ENCODE assay signal across 13 cellular contexts in the genomic region with DNA sequence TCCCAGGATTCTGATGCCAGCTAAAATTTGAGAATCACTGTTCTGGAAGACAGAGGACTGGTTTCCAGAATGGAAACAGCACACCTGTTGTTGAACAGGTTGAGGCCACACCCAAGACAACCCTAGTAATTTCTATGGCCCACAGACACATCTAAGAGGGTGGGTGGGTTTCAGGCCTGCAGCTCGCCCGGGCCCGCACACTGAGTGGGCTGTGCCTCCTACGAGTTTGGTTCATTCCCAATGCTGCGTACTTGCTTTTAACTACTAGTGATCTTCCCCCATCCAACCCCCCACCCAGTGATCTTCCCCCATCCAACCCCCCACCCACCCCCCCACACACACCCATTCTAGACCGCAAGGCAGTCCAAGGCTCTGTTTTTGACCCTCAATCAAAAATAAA. TPM values are rescaled to one million over a fixed set of nuclear protein-coding genes. Genes with fewer than 3 reads are reported as not detected.
DNase-seq lines count a peak whose midpoint lies in the region; ATAC-seq, FAIRE-seq and TF ChIP-seq lines count a peak whose summit lies in the region.
"Had no signal": no experiment of that assay in that cellular context is flagged by ENCODE, and none has a peak within 500 bp of the region (broad histone marks: within the 10 kb centered on the region; RNA-seq: fewer than 3 reads in every experiment).

No MANE protein-coding gene starts in this region.

- H3K27ac Mint-ChIP-seq in activated naive CD4-positive, alpha-beta T cell treated with anti-CD3 and anti-CD28 coated beads, Interleukin-2, amount 50 U/mL, for 24 hours, result no peak overlapping the region
- peak overlapping the region; percentile 94 to 100 (median 99) for H3K27ac Mint-ChIP-seq in naive thymus-derived CD8-positive, alpha-beta T cell
- peak overlapping the region; percentile 95 for H3K27ac Mint-ChIP-seq in type B pancreatic cell

- no peak overlapping the region for H3K27ac ChIP-seq in K562 (ENCODE audit: extremely low read depth, low read depth, low read length)

- no peaks in the 10 kb centered on the region for H3K27me3 Mint-ChIP-seq in activated naive CD4-positive, alpha-beta T cell treated with anti-CD3 and anti-CD28 coated beads, Interleukin-2, amount 50 U/mL, for 24 hours
- no peaks in the 10 kb centered on the region for H3K27me3 Mint-ChIP-seq in naive thymus-derived CD8-positive, alpha-beta T cell
- no peaks in the 10 kb centered on the region for H3K27me3 Mint-ChIP-seq in type B pancreatic cell

- intact Hi-C loops in K562 (cut with micrococcal nuclease), result no loop called here

- H3K4me1 ChIP-seq in K562 (replicated peaks in 1 of 2; ENCODE audit: control insufficient read depth in 2 of 2, insufficient read depth in 2 of 2, low read length in 2 of 2), result peaks cover 15 to 17% of the 10 kb centered on the region in 2 experiments; a peak in 4 of 5 replicates

- H3K79me2 ChIP-seq in K562 (ENCODE audit: control insufficient read depth, insufficient read depth, low read length), result peaks cover 24% of the 10 kb centered on the region

- FAIRE-seq in K562 (lab: Jason Lieb, UNC), result no peak
- FAIRE-seq: H54 had no signal

- TF ChIP-seq RAD21 in K562 (CRISPR knock-in tag; conservative IDR thresholded peaks at IDR 0.05 in 1 of 2, IDR thresholded peaks at IDR 0.05 in 1 of 2), result no peak

- in situ Hi-C loops in K562 (cut with MboI), result no loop called here

- no peak overlapping the region for H3K4me2 ChIP-seq in K562 (ENCODE audit: insufficient read depth, low read length)

- no peak for DNase-seq in activated naive CD4-positive, alpha-beta T cell treated with Interleukin-2 at 50 U/mL for 16 hours
- DNase-seq in K562 (ENCODE audit: extremely low read depth in 1 of 4, low spot score in 3 of 4), result no peak
- DNase-seq in naive thymus-derived CD8-positive, alpha-beta T cell, result no peak
- DNase-seq in type B pancreatic cell (ENCODE audit: extremely low spot score, unreplicated experiment), result no peak
- no peak for DNase-seq in EL
- no peak for DNase-seq in GM20000 (ENCODE audit: low spot score)
- DNase-seq: cerebellar nuclear complex; NCI-H524 treated with DMSO at 0.1 percent for 48 hours; stimulated activated CD4-positive, alpha-beta T cell treated with anti-CD3 and anti-CD28 coated beads, Interleukin-2, amount 100 ng/mL, for 24 hours had no signal

- ATAC-seq in K562 (no peak), GM19324 (IDR thresholded peaks at IDR 0.05; ENCODE audit: low FRiP score, unreplicated experiment) (no peak)
- ATAC-seq in naive thymus-derived CD8-positive, alpha-beta T cell, result no peak

- WGBS in K562 (ENCODE audit: insufficient coverage, low coverage, missing lambda C conversion rate), result 93% methylated on average over 5 of the region's 6 CpGs

- peaks cover 36% of the 10 kb centered on the region for H3K4me1 Mint-ChIP-seq in activated naive CD4-positive, alpha-beta T cell treated with anti-CD3 and anti-CD28 coated beads, Interleukin-2, amount 50 U/mL, for 24 hours
- peaks cover 7 to 46% (median 41%) of the 10 kb centered on the region in 4 donors for H3K4me1 Mint-ChIP-seq in naive thymus-derived CD8-positive, alpha-beta T cell
- peaks cover 22% of the 10 kb centered on the region for H3K4me1 Mint-ChIP-seq in type B pancreatic cell (ENCODE audit: unreplicated experiment)

- BruUV-seq in K562 (replicated peaks; lab: Mats Ljungman, UMichigan), result no TSS peak

- no peak overlapping the region for H3K4me3 ChIP-seq in K562

- TF ChIP-seq POLR2A in K562 (conservative IDR thresholded peaks at IDR 0.05), result no peak

- TF ChIP-seq CTCF in K562 (IDR thresholded peaks at IDR 0.05 in 2 of 3, conservative IDR thresholded peaks at IDR 0.05 in 1 of 3; ENCODE audit: insufficient read depth in 2 of 3, low read depth in 1 of 3, low read length in 3 of 3) (no peak), type B pancreatic cell (conservative IDR thresholded peaks at IDR 0.05) (no peak), GM20000 (IDR thresholded peaks at IDR 0.05; ENCODE audit: extremely low read depth, missing control alignments) (no peak)

- H2AFZ ChIP-seq in K562 (ENCODE audit: low read depth, low read length), result peak overlapping the region; percentile 100

- H3K9me3 Mint-ChIP-seq in activated naive CD4-positive, alpha-beta T cell treated with anti-CD3 and anti-CD28 coated beads, Interleukin-2, amount 50 U/mL, for 24 hours, result no peaks in the 10 kb centered on the region
- peaks cover 0 to 4% (median 0%) of the 10 kb centered on the region in 9 donors for H3K9me3 Mint-ChIP-seq in naive thymus-derived CD8-positive, alpha-beta T cell
- H3K9me3 Mint-ChIP-seq in type B pancreatic cell, result no peaks in the 10 kb centered on the region

- no peaks in the 10 kb centered on the region for H4K20me1 ChIP-seq in K562 (replicated peaks; ENCODE audit: control insufficient read depth, insufficient read depth, low read length)

- no peaks in the 10 kb centered on the region for H3K9me1 ChIP-seq in K562 (ENCODE audit: control insufficient read depth, insufficient read depth, low read length)

- no peaks in the 10 kb centered on the region; the same call in none of the 2 replicates for H3K9me3 ChIP-seq in K562 (replicated peaks; ENCODE audit: control insufficient read depth, insufficient read depth, low read depth, low read length)
- H3K9me3 ChIP-seq: testis had no signal

- CTCF ChIA-PET in K562 (lab: Yijun Ruan, JAX; ENCODE audit: low intra/inter-chr PET ratio), result no interaction called here

- peaks cover 8% of the 10 kb centered on the region for H3K36me3 Mint-ChIP-seq in activated naive CD4-positive, alpha-beta T cell treated with anti-CD3 and anti-CD28 coated beads, Interleukin-2, amount 50 U/mL, for 24 hours
- H3K36me3 Mint-ChIP-seq in naive thymus-derived CD8-positive, alpha-beta T cell, result peaks cover 0 to 12% (median 9%) of the 10 kb centered on the region in 3 donors
- peaks cover 5% of the 10 kb centered on the region for H3K36me3 Mint-ChIP-seq in type B pancreatic cell

- no peak for TF ChIP-seq EP300 in K562 (IDR thresholded peaks at IDR 0.05; ENCODE audit: low read length)

- H3K9ac ChIP-seq in K562 (ENCODE audit: insufficient read depth in 1 of 2, low read depth in 2 of 2, low read length in 2 of 2), result no peak overlapping the region

- peak overlapping the region; percentile 72 for H3K4me3 Mint-ChIP-seq in activated naive CD4-positive, alpha-beta T cell treated with anti-CD3 and anti-CD28 coated beads, Interleukin-2, amount 50 U/mL, for 24 hours
- H3K4me3 Mint-ChIP-seq in naive thymus-derived CD8-positive, alpha-beta T cell, result peak overlapping the region in 8 of 10 donors; percentile 19 to 98 (median 86)
- no peak overlapping the region for H3K4me3 Mint-ChIP-seq in type B pancreatic cell

- H3K27me3 ChIP-seq in K562 (ENCODE audit: control insufficient read depth in 2 of 2, insufficient read depth in 2 of 2, low read length in 2 of 2), result no peaks in the 10 kb centered on the region
- H3K27me3 ChIP-seq: testis had no signal

- no peaks in the 10 kb centered on the region for H3K36me3 ChIP-seq in K562 (ENCODE audit: control insufficient read depth, insufficient read depth, low read length)

- POLR2A ChIA-PET in K562 (lab: Yijun Ruan, JAX), result interaction anchor here (0.6 to 3.0 kb wide), 5 partner anchors 28 to 874 kb away, joined by 3 to 14 read pairs (median 3); partner anchors contain the start of gene GFPT1
- POLR2A ChIA-PET in naive thymus-derived CD8-positive, alpha-beta T cell (lab: Charles Lee), result no interaction called here

RNA-seq across cellular contexts. Expression of gene NFU1, which starts 1.3 kb away (rescaled TPM):
- total RNA-seq in K562 (2011; cell fraction: chromatin; rRNA removed; ENCODE audit: low replicate concordance), result 4.6 and 7.7 TPM in 2 replicates
- total RNA-seq in K562 (2011; cell fraction: nucleolus; rRNA removed), result 3.4 and 4.5 TPM in 2 replicates
- 6.7 and 8.2 TPM in 2 replicates for total RNA-seq in K562 (2011; cell fraction: nucleoplasm; rRNA removed)
- total RNA-seq in K562 (2014; rRNA removed), result 31.8 and 47.0 TPM in 2 replicates
- 54.7 and 62.0 TPM in 2 replicates for total RNA-seq in K562 (2014; rRNA removed; fragmentation: Illumina TruSeq; extraction: Trizol)
- 52.7 and 53.7 TPM in 2 replicates for total RNA-seq in K562 (2015; rRNA removed; fragmentation: Illumina TruSeq; extraction: Trizol)
- total RNA-seq in K562 (2021), result 41.2 and 46.1 TPM in 2 replicates
- polyA plus RNA-seq in K562 (2011; rRNA removed), result 24.8 and 60.3 TPM in 2 replicates
- 14.8 and 21.4 TPM in 2 replicates for polyA plus RNA-seq in K562 (2011; cell fraction: cytosol; rRNA removed)
- polyA plus RNA-seq in K562 (2011; cell fraction: nucleus; rRNA removed), result 7.1 and 8.8 TPM in 2 replicates
- polyA plus RNA-seq in K562 (2012), result 55.7 and 58.1 TPM in 2 replicates
- 32.5 and 33.3 TPM in 2 replicates for polyA plus RNA-seq in K562 (2014; fragmentation: Illumina TruSeq; extraction: Trizol)
- polyA plus RNA-seq in K562 (2014; fragmentation: Nextera tagmentation; extraction: Ambion mirVana), result 10 to 100 TPM; 33.9 to 59.4 TPM
- 60.4 and 61.8 TPM in 2 replicates for polyA plus RNA-seq in K562 (2014; rRNA removed)
- 22.7 and 35.6 TPM in 2 replicates for polyA minus RNA-seq in K562 (2011; rRNA and poly(A)+ RNA removed)
- polyA minus RNA-seq in K562 (2011; cell fraction: cytosol; rRNA and poly(A)+ RNA removed), result 5.7 and 10.4 TPM in 2 replicates
- polyA minus RNA-seq in K562 (2011; cell fraction: nucleus; rRNA and poly(A)+ RNA removed), result 3.4 and 4.4 TPM in 2 replicates
- total RNA-seq in naive thymus-derived CD8-positive, alpha-beta T cell, result 10 to 100 TPM; 29.6 to 32.7 TPM
- 10 to 100 TPM; 78.6 to 96.9 (median 88.9) TPM for polyA plus RNA-seq in naive thymus-derived CD8-positive, alpha-beta T cell
- 33.3 and 34.0 TPM in 2 replicates for total RNA-seq in type B pancreatic cell (ENCODE audit: low replicate concordance)

RNA-seq across cellular contexts. Expression of gene GFPT1, which starts 51.6 kb away (rescaled TPM):
- 15.3 and 44.2 TPM in 2 replicates for total RNA-seq in K562 (2011; cell fraction: chromatin; rRNA removed; ENCODE audit: low replicate concordance)
- 13.7 and 17.2 TPM in 2 replicates for total RNA-seq in K562 (2011; cell fraction: nucleolus; rRNA removed)
- total RNA-seq in K562 (2011; cell fraction: nucleoplasm; rRNA removed), result 22.6 and 36.8 TPM in 2 replicates
- total RNA-seq in K562 (2014; rRNA removed) (13.1 and 15.7 TPM in 2 replicates), K562 (2014; rRNA removed; fragmentation: Illumina TruSeq; extraction: Trizol) (26.0 and 29.3 TPM in 2 replicates), K562 (2015; rRNA removed; fragmentation: Illumina TruSeq; extraction: Trizol) (14.5 and 15.9 TPM in 2 replicates), K562 (2021) (38.3 and 39.2 TPM in 2 replicates), type B pancreatic cell (ENCODE audit: low replicate concordance) (46.0 and 83.6 TPM in 2 replicates)
- polyA plus RNA-seq in K562 (2011; rRNA removed) (13.0 and 18.6 TPM in 2 replicates), K562 (2014; fragmentation: Illumina TruSeq; extraction: Trizol) (19.0 and 19.7 TPM in 2 replicates), K562 (2014; fragmentation: Nextera tagmentation; extraction: Ambion mirVana) (1 to 10 TPM; 6.6 to 8.6 TPM), K562 (2014; rRNA removed) (11.2 and 11.9 TPM in 2 replicates)
- 4.1 and 9.6 TPM in 2 replicates for polyA plus RNA-seq in K562 (2011; cell fraction: cytosol; rRNA removed)
- 5.4 and 6.7 TPM in 2 replicates for polyA plus RNA-seq in K562 (2011; cell fraction: nucleus; rRNA removed)
- 14.2 and 40.6 TPM in 2 replicates for polyA plus RNA-seq in K562 (2012)
- 39.6 and 40.2 TPM in 2 replicates for polyA minus RNA-seq in K562 (2011; rRNA and poly(A)+ RNA removed)
- 20.3 and 32.8 TPM in 2 replicates for polyA minus RNA-seq in K562 (2011; cell fraction: cytosol; rRNA and poly(A)+ RNA removed)
- polyA minus RNA-seq in K562 (2011; cell fraction: nucleus; rRNA and poly(A)+ RNA removed), result 8.5 and 9.8 TPM in 2 replicates
- total RNA-seq in naive thymus-derived CD8-positive, alpha-beta T cell, result 10 to 100 TPM; 16.9 to 20.2 TPM
- polyA plus RNA-seq in naive thymus-derived CD8-positive, alpha-beta T cell, result 10 to 100 TPM in 1 of 3 donors, 1 to 10 TPM in 2; 6.2 to 12.1 (median 7.6) TPM
